8 cellular contexts compared by ENCODE assay signal in the genomic region with DNA sequence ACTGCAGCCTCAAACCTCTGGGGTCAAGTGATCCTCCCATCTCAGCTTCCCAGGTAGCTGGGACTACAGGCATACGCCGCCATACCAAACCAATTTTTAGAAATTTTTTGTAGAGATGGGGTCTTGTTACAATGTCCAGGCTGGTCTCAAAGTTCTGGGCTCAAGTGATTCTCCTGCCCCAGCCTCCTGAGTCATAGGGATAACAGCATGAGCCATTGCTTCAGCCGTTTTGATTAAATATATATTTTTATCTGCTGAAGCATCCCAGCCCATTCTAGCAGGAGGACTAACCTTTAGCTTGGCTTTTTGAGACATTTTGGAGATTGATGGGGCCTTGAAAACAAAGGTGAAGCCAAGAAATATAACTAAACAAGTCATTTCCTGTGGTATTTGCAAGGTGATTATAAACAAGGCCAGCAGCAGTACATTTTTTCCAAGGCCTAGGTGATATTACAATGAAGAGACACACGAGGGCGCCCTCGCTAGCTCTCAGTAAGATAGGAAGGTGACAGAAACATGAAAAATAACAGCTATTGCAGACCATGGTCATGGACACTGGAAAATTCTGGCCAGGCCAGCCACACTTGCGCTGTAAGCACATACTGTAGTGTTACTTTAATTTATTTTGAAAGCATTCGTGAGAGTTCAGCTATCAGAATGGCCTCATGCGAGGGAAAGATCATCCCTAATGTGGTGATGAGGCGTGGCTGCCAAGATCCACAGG.
DNase-seq lines count a peak whose midpoint lies in the region; ATAC-seq and TF ChIP-seq lines count a peak whose summit lies in the region.

No MANE protein-coding gene starts in this region.

- no peaks in the 10 kb centered on the region for H3K4me1 ChIP-seq in HEK293 (ENCODE audit: control insufficient read depth, insufficient read depth, low read length)

- POLR2A ChIA-PET in HEK293 (lab: Yijun Ruan, JAX): interaction anchor here (0.6 kb wide), 1 partner anchor 19 kb away, joined by 3 read pairs; no protein-coding TSS in a partner anchor

- intact Hi-C loops in lower leg skin (cut with DNase I; ENCODE audit: low total_unique reads): loop anchor here (2.0 kb wide), 1 partner anchor 110 kb away; no protein-coding TSS in a partner anchor

- WGBS in lower leg skin, 2 donors: 59 to 61% methylated on average over 10 of the region's 10 CpGs

- ATAC-seq in GM19035 (IDR thresholded peaks at IDR 0.05; ENCODE audit: unreplicated experiment): no peak

- no peak for TF ChIP-seq POLR2A in lower leg skin (IDR thresholded peaks at IDR 0.05)

- H3K4me3 ChIP-seq in HEK293 (ENCODE audit: low read depth, low read length): no peak overlapping the region
- no peak overlapping the region for H3K4me3 ChIP-seq in lower leg skin (ENCODE audit: low read depth, poor library complexity, severe bottlenecking)

- no peak overlapping the region for H3K27ac ChIP-seq in HEK293 (ENCODE audit: extremely low read depth, low read depth, low read length)

- peak; percentile 40; the same call in 1 of the 2 replicates for TF ChIP-seq CTCF in HEK293 (tag by site-specific recombination; IDR thresholded peaks at IDR 0.05)
- peak in 1 of 3 donors; percentile 51 for TF ChIP-seq CTCF in lower leg skin (IDR thresholded peaks at IDR 0.05)

- H3K9me3 ChIP-seq in HEK293 (ENCODE audit: control insufficient read depth, insufficient read depth, low read depth, low read length): no peaks in the 10 kb centered on the region

- CTCF ChIA-PET in HEK293 (lab: Yijun Ruan, JAX): interaction anchor here (0.5 to 8.3 kb wide), 36 partner anchors 12 to 642 kb away, joined by 3 to 169 read pairs (median 4); partner anchors contain the start of genes GPR68 and RPS6KA5

- peaks cover 0 to 17% of the 10 kb centered on the region in 2 experiments; a peak in 2 of 3 replicates for H3K36me3 ChIP-seq in HEK293 (ENCODE audit: control insufficient read depth in 2 of 2, insufficient read depth in 1 of 2, low read length in 2 of 2)

- DNase-seq in COLO668 (lab: John Stamatoyannopoulos, UW; ENCODE audit: unreplicated experiment) (peak; percentile 73), NCI-H345 (lab: John Stamatoyannopoulos, UW) (peak; percentile 60), cerebellar cortex (ENCODE audit: low spot score) (peak; percentile 69), lower leg skin (ENCODE audit: low spot score in 2 of 2) (peak; percentile 51 to 89)
- DNase-seq in activated CD4-positive, CD25-positive, alpha-beta regulatory T cell treated with anti-CD3 and anti-CD28 coated beads, Interleukin-2, amount 50 U/mL, for 72 hours: peak; percentile 60
- DNase-seq in stimulated activated CD8-positive, alpha-beta memory T cell treated with anti-CD3 and anti-CD28 coated beads, Interleukin-12 subunit alpha, Interleukin-12 subunit beta, amount 100 ng/mL, for 1 hour (ENCODE audit: low read depth): peak; percentile 46

TF ChIP-seq in HEK293, 187 proteins besides CTCF, POLR2A, EP300 and RAD21:
- TF ChIP-seq ZNF660 (tag by site-specific recombination; IDR thresholded peaks at IDR 0.05): no peak
- peak; percentile 84 for TF ChIP-seq ZNF654 (tag by site-specific recombination; IDR thresholded peaks at IDR 0.05; ENCODE audit: low read depth)
- no peak for TF ChIP-seq GLI4 (tag by site-specific recombination; IDR thresholded peaks at IDR 0.05)
- TF ChIP-seq ZSCAN30 (tag by site-specific recombination; IDR thresholded peaks at IDR 0.05): 0 out of 2 replicates have a peak, but pooled peaks have one; percentile 9
- 0 out of 2 replicates have a peak, but pooled peaks have one; percentile 35 for TF ChIP-seq TRIM28 (IDR thresholded peaks at IDR 0.05; ENCODE audit: borderline replicate concordance, low read length)
